ENCODE assay signal across 18 cellular contexts in genomic region chr9:127092041-127092608, GRCh38. TPM values are rescaled to one million over a fixed set of nuclear protein-coding genes. Genes with fewer than 3 reads are reported as not detected.
A peak's percentile ranks its signal among the peaks of the same experiment; 100 is the strongest.
DNase-seq lines count a peak whose midpoint lies in the region; ATAC-seq, FAIRE-seq and TF ChIP-seq lines count a peak whose summit lies in the region.
"Had no signal": no experiment of that assay in that cellular context is flagged by ENCODE, and none has a peak within 500 bp of the region (broad histone marks: within the 10 kb centered on the region; RNA-seq: fewer than 3 reads in every experiment).

No MANE protein-coding gene starts in this region.

- H3K4me3 Mint-ChIP-seq in astrocyte (ENCODE audit: unreplicated experiment), result no peak overlapping the region
- H3K4me3 Mint-ChIP-seq in effector memory CD8-positive, alpha-beta T cell, result no peak overlapping the region
- H3K4me3 Mint-ChIP-seq: H9 had no signal

- no peak for TF ChIP-seq CTCF in astrocyte (IDR thresholded peaks at IDR 0.05; ENCODE audit: insufficient read depth, low read depth, low read length)
- no peak for TF ChIP-seq CTCF in gastroesophageal sphincter (IDR thresholded peaks at IDR 0.05)
- no peak for TF ChIP-seq CTCF in WERI-Rb-1 (IDR thresholded peaks at IDR 0.05; ENCODE audit: low read depth, low read length)

- no peaks in the 10 kb centered on the region for H3K9me3 ChIP-seq in astrocyte (ENCODE audit: insufficient read depth, low read depth, low read length)
- no peaks in the 10 kb centered on the region for H3K9me3 ChIP-seq in gastroesophageal sphincter
- H3K9me3 ChIP-seq in WERI-Rb-1 (ENCODE audit: severe bottlenecking), result no peaks in the 10 kb centered on the region
- H3K9me3 ChIP-seq: BLaER1 had no signal

- H3K4me1 Mint-ChIP-seq in astrocyte (ENCODE audit: low read depth, unreplicated experiment), result no peaks in the 10 kb centered on the region
- peaks cover 10 to 13% of the 10 kb centered on the region in 2 donors for H3K4me1 Mint-ChIP-seq in effector memory CD8-positive, alpha-beta T cell (ENCODE audit: low read depth in 2 of 2)

- 90 to 93% methylated on average over 2 to 9 of the region's 11 CpGs for WGBS in gastroesophageal sphincter (ENCODE audit: low coverage in 1 of 2), 2 donors

- FAIRE-seq in astrocyte (lab: Jason Lieb, UNC), result no peak

- peaks cover 34% of the 10 kb centered on the region for H3K27me3 Mint-ChIP-seq in astrocyte (ENCODE audit: low read depth, unreplicated experiment)
- no peaks in the 10 kb centered on the region for H3K27me3 Mint-ChIP-seq in effector memory CD8-positive, alpha-beta T cell
- H3K27me3 Mint-ChIP-seq: CD8-positive, alpha-beta memory T cell had no signal

- no peak overlapping the region for H2AFZ ChIP-seq in astrocyte (ENCODE audit: low read depth, low read length)

- peak; percentile 67 for DNase-seq in astrocyte (ENCODE audit: low read depth)
- no peak for DNase-seq in effector memory CD8-positive, alpha-beta T cell
- DNase-seq in non-pigmented ciliary epithelial cell (ENCODE audit: low read depth), result peak; percentile 37
- DNase-seq in AML-193 (lab: John Stamatoyannopoulos, UW), result no peak
- no peak for DNase-seq in stimulated activated CD4-positive, alpha-beta T cell treated with anti-CD3 and anti-CD28 coated beads, Interleukin-4, amount 100 ng/mL, for 4 hours
- no peak for DNase-seq in WERI-Rb-1
- DNase-seq: CD8-positive, alpha-beta memory T cell; H9; Karpas-422; MM.1S; NCI-H1105 treated with DMSO at 0.1 percent for 48 hours; NCI-H187 treated with DMSO at 0.1 percent for 48 hours; NCI-H446 treated with DMSO at 0.1 percent for 48 hours; NCI-H748 treated with DMSO at 0.1 percent for 48 hours had no signal

- no peak overlapping the region for H3K27ac Mint-ChIP-seq in astrocyte (ENCODE audit: unreplicated experiment)
- peak overlapping the region in 1 of 2 donors; percentile 57 for H3K27ac Mint-ChIP-seq in effector memory CD8-positive, alpha-beta T cell

- no peak for TF ChIP-seq POLR2A in gastroesophageal sphincter (IDR thresholded peaks at IDR 0.05)

- no peak for TF ChIP-seq EP300 in gastroesophageal sphincter (IDR thresholded peaks at IDR 0.05)

- no peaks in the 10 kb centered on the region for H3K79me2 ChIP-seq in astrocyte (ENCODE audit: insufficient read depth, low read length)

- no peak overlapping the region for H3K27ac ChIP-seq in astrocyte (ENCODE audit: low read depth, low read length)
- H3K27ac ChIP-seq in gastroesophageal sphincter, result no peak overlapping the region
- no peak overlapping the region for H3K27ac ChIP-seq in WERI-Rb-1
- H3K27ac ChIP-seq: BLaER1 had no signal

- no peaks in the 10 kb centered on the region for H3K9me3 Mint-ChIP-seq in astrocyte (ENCODE audit: unreplicated experiment)
- H3K9me3 Mint-ChIP-seq in effector memory CD8-positive, alpha-beta T cell, result no peaks in the 10 kb centered on the region
- H3K9me3 Mint-ChIP-seq: CD8-positive, alpha-beta memory T cell; H9 had no signal

- H3K4me1 ChIP-seq in astrocyte (ENCODE audit: insufficient read depth, low read length) (peaks cover 10% of the 10 kb centered on the region), gastroesophageal sphincter (peaks cover 0 to 26% (median 10%) of the 10 kb centered on the region in 3 donors)

- H3K9ac ChIP-seq in astrocyte (ENCODE audit: low read length), result no peak overlapping the region
- H3K9ac ChIP-seq: BLaER1 had no signal

- peak overlapping the region; percentile 23 for H3K4me2 ChIP-seq in astrocyte (ENCODE audit: low read length)
- H3K4me2 ChIP-seq: BLaER1 had no signal

- H4K20me1 ChIP-seq in astrocyte (ENCODE audit: insufficient read depth, low read length), result peaks cover 18% of the 10 kb centered on the region

- H3K36me3 ChIP-seq in astrocyte (ENCODE audit: insufficient read depth, low read length), result no peaks in the 10 kb centered on the region
- peaks cover 0 to 81% of the 10 kb centered on the region in 2 donors for H3K36me3 ChIP-seq in gastroesophageal sphincter
- H3K36me3 ChIP-seq in WERI-Rb-1, result peaks cover 5% of the 10 kb centered on the region

- H3K4me3 ChIP-seq in astrocyte (ENCODE audit: insufficient read depth, low read depth, low read length), result no peak overlapping the region
- no peak overlapping the region for H3K4me3 ChIP-seq in gastroesophageal sphincter
- no peak overlapping the region for H3K4me3 ChIP-seq in WERI-Rb-1 (ENCODE audit: low read depth, low read length)
- H3K4me3 ChIP-seq: BLaER1 had no signal

- peak; percentile 67 for ATAC-seq in effector memory CD8-positive, alpha-beta T cell (replicated peaks)
- no peak for ATAC-seq in gastroesophageal sphincter
- ATAC-seq: Panc1, Right ventricle myocardium inferior had no signal

- peaks cover 10% of the 10 kb centered on the region for H3K36me3 Mint-ChIP-seq in astrocyte (ENCODE audit: low read depth, unreplicated experiment)
- H3K36me3 Mint-ChIP-seq in effector memory CD8-positive, alpha-beta T cell (ENCODE audit: insufficient read depth), result no peaks in the 10 kb centered on the region

- H3K27me3 ChIP-seq in astrocyte (ENCODE audit: insufficient read depth, low read length), result peaks cover 48% of the 10 kb centered on the region
- H3K27me3 ChIP-seq in gastroesophageal sphincter, result no peaks in the 10 kb centered on the region
- no peaks in the 10 kb centered on the region for H3K27me3 ChIP-seq in WERI-Rb-1 (ENCODE audit: insufficient read depth, low read depth, severe bottlenecking)
- H3K27me3 ChIP-seq: BLaER1 had no signal

RNA-seq across cellular contexts. Expression of gene ANGPTL2, which starts 30.3 kb away (rescaled TPM):
- total RNA-seq in astrocyte (17.5 and 21.3 TPM in 2 replicates), gastroesophageal sphincter (10 to 100 TPM; 36.5 to 52.5 (median 50.8) TPM)
- total RNA-seq: CD8-positive, alpha-beta memory T cell had no signal

Comparison
In these comparisons a context has a peak if more than half of its experiments do, and no peak if none do; other contexts are left out.
1. DNase-seq: peak in astrocyte (single experiment) and non-pigmented ciliary epithelial cell (single experiment); none in effector memory CD8-positive, alpha-beta T cell (0 of 3), AML-193 (0 of 2), stimulated activated CD4-positive, alpha-beta T cell treated with anti-CD3 and anti-CD28 coated beads, Interleukin-4, amount 100 ng/mL, for 4 hours (0 of 2) and WERI-Rb-1 (single experiment).